8 cellular contexts compared by ENCODE assay signal in genomic region chr5:176446884-176447537, GRCh38. TPM values are rescaled to one million over a fixed set of nuclear protein-coding genes. Genes with fewer than 3 reads are reported as not detected.
DNase-seq lines count a peak whose midpoint lies in the region; ATAC-seq, FAIRE-seq and TF ChIP-seq lines count a peak whose summit lies in the region.

No MANE protein-coding gene starts in this region.

- POLR2A ChIA-PET in BJ (lab: Charles Lee), result no interaction called here

- H3K36me3 ChIP-seq in BJ (ENCODE audit: control insufficient read depth, insufficient read depth, low read length), result no peaks in the 10 kb centered on the region
- peaks cover 0 to 5% (median 0%) of the 10 kb centered on the region in 9 donors for H3K36me3 ChIP-seq in heart left ventricle

- no peak for FAIRE-seq in HTR-8/SVneo (lab: Jason Lieb, UNC)

- H3K4me1 ChIP-seq in heart left ventricle, result peaks cover 4 to 36% (median 21%) of the 10 kb centered on the region in 12 donors

- no peaks in the 10 kb centered on the region for H3K9me3 ChIP-seq in heart left ventricle

- no peaks in the 10 kb centered on the region for H3K9me3 Mint-ChIP-seq in activated T-cell treated with anti-CD3 and anti-CD28 coated beads, Interleukin-2, amount 50 U/mL, for 72 hours

- DNase-seq in BJ (ENCODE audit: low read depth) (no peak), HL-60 (ENCODE audit: low read depth in 1 of 2, low spot score in 1 of 2) (no peak), heart left ventricle (peak in 1 of 5 donors; percentile 8), sciatic nerve (ENCODE audit: low spot score) (peak; percentile 62), NCI-H2171 (lab: John Stamatoyannopoulos, UW) (no peak), superior temporal gyrus (ENCODE audit: extremely low spot score) (no peak), HTR-8/SVneo (ENCODE audit: insufficient read length, low spot score) (no peak)
- peak in 1 of 2 donors; percentile 6 for DNase-seq in activated T-cell treated with anti-CD3 and anti-CD28 coated beads, Interleukin-2, amount 50 U/mL, for 72 hours

- CTCF ChIA-PET in BJ (lab: Yijun Ruan, JAX), result interaction anchor here (0.6 to 3.3 kb wide), 12 partner anchors 10 to 155 kb away, joined by 3 to 25 read pairs (median 5); partner anchors contain the start of gene CLTB

- peaks cover 24% of the 10 kb centered on the region for H3K4me1 Mint-ChIP-seq in activated T-cell treated with anti-CD3 and anti-CD28 coated beads, Interleukin-2, amount 50 U/mL, for 72 hours (ENCODE audit: low read depth)

- peaks cover 2% of the 10 kb centered on the region for H3K27me3 Mint-ChIP-seq in activated T-cell treated with anti-CD3 and anti-CD28 coated beads, Interleukin-2, amount 50 U/mL, for 72 hours (ENCODE audit: low read depth)

- intact Hi-C loops in heart left ventricle (cut with DNase I), result loop anchor here in 9 of 10 donors (2.0 to 10.0 kb wide), 8 partner anchors 26 to 560 kb away; partner anchors contain the start of genes RNF44 (in 4 of the 9), CLTB (in 2 of the 9), CDHR2 (in 1 of the 9) and KIAA1191 (in 1 of the 9)
- intact Hi-C loops in sciatic nerve (cut with DNase I), result no loop called here

- H3K4me3 Mint-ChIP-seq in activated T-cell treated with anti-CD3 and anti-CD28 coated beads, Interleukin-2, amount 50 U/mL, for 72 hours, result peak overlapping the region; percentile 88 to 98

- no peak for TF ChIP-seq CTCF in BJ (IDR thresholded peaks at IDR 0.05; ENCODE audit: insufficient read depth, low read depth, low read length)
- TF ChIP-seq CTCF in HL-60 (IDR thresholded peaks at IDR 0.05; ENCODE audit: insufficient read depth, low read length), result no peak
- TF ChIP-seq CTCF in heart left ventricle (IDR thresholded peaks at IDR 0.05), result no peak

- peak overlapping the region; percentile 95 for H3K27ac Mint-ChIP-seq in activated T-cell treated with anti-CD3 and anti-CD28 coated beads, Interleukin-2, amount 50 U/mL, for 72 hours

- H3K27me3 ChIP-seq in BJ (ENCODE audit: control insufficient read depth, insufficient read depth, low read length), result 0 out of 2 replicates have a peak, but pooled peaks cover 2% of the 10 kb centered on the region
- no peaks in the 10 kb centered on the region for H3K27me3 ChIP-seq in HL-60 (ENCODE audit: insufficient read depth, poor library complexity, severe bottlenecking)
- no peaks in the 10 kb centered on the region for H3K27me3 ChIP-seq in heart left ventricle

- TF ChIP-seq POLR2A in heart left ventricle (IDR thresholded peaks at IDR 0.05), result no peak

- no peak for ATAC-seq in activated T-cell treated with anti-CD3 and anti-CD28 coated beads, Interleukin-2, amount 50 U/mL, for 72 hours (replicated peaks in 1 of 2)
- peak in 2 of 4 donors; percentile 0 to 4 for ATAC-seq in heart left ventricle
- ATAC-seq in sciatic nerve, result peak; percentile 10

- H3K27ac ChIP-seq in HL-60 (replicated peaks) (peak overlapping the region; percentile 77), heart left ventricle (peak overlapping the region; percentile 70 to 99 (median 94))

- peaks cover 2 to 3% of the 10 kb centered on the region in 2 donors for H3K36me3 Mint-ChIP-seq in activated T-cell treated with anti-CD3 and anti-CD28 coated beads, Interleukin-2, amount 50 U/mL, for 72 hours (ENCODE audit: insufficient read depth in 2 of 2)

- WGBS in heart left ventricle, 4 donors, result 20 to 25% (median 22%) methylated on average over 24 of the region's 24 CpGs

- H3K4me3 ChIP-seq in BJ (ENCODE audit: low read depth, low read length), result peak overlapping the region; percentile 100
- peak overlapping the region; percentile 98 for H3K4me3 ChIP-seq in HL-60 (replicated peaks; ENCODE audit: insufficient read depth, low read length)
- H3K4me3 ChIP-seq in heart left ventricle, result peak overlapping the region; percentile 78 to 99 (median 90)

RNA-seq across cellular contexts. Expression of gene FAF2, which starts 1.2 kb away (rescaled TPM):
- polyA plus RNA-seq in BJ (2011; rRNA removed) (36.9 and 52.2 TPM in 2 replicates), heart left ventricle (10 to 100 TPM in 1 of 2 donors, 1 to 10 TPM in 1; 6.6 to 15.0 TPM)
- polyA minus RNA-seq in BJ (2011; rRNA and poly(A)+ RNA removed), result 30.8 and 32.6 TPM in 2 replicates
- 10 to 100 TPM; 44.8 to 45.0 TPM for total RNA-seq in activated T-cell treated with anti-CD3 and anti-CD28 coated beads, Interleukin-2, amount 50 U/mL, for 72 hours
- total RNA-seq in heart left ventricle (10 to 100 TPM; 11.6 to 20.8 (median 13.6) TPM), sciatic nerve (35.6 TPM)

RNA-seq across cellular contexts. Expression of gene CLTB, which starts 30.7 kb away (rescaled TPM):
- polyA plus RNA-seq in BJ (2011; rRNA removed) (122 and 141 TPM in 2 replicates), heart left ventricle (100 to 1,000 TPM; 461 to 464 TPM)
- 27.5 and 39.1 TPM in 2 replicates for polyA minus RNA-seq in BJ (2011; rRNA and poly(A)+ RNA removed)
- total RNA-seq in activated T-cell treated with anti-CD3 and anti-CD28 coated beads, Interleukin-2, amount 50 U/mL, for 72 hours, result 10 to 100 TPM; 38.1 to 41.9 TPM
- total RNA-seq in heart left ventricle (100 to 1,000 TPM; 185 to 401 (median 231) TPM), sciatic nerve (122 TPM)

RNA-seq across cellular contexts. Expression of gene HIGD2A, which starts 58.5 kb away (rescaled TPM):
- 104 and 118 TPM in 2 replicates for polyA plus RNA-seq in BJ (2011; rRNA removed)
- 39.4 and 82.3 TPM in 2 replicates for polyA minus RNA-seq in BJ (2011; rRNA and poly(A)+ RNA removed)
- total RNA-seq in activated T-cell treated with anti-CD3 and anti-CD28 coated beads, Interleukin-2, amount 50 U/mL, for 72 hours, result 100 to 1,000 TPM; 109 to 135 TPM
- total RNA-seq in heart left ventricle, result 100 to 1,000 TPM; 177 to 318 (median 218) TPM
- polyA plus RNA-seq in heart left ventricle, result 100 to 1,000 TPM; 229 to 454 TPM
- total RNA-seq in sciatic nerve, result 58.8 TPM

RNA-seq across cellular contexts. Expression of gene NOP16, which starts 58.6 kb away (rescaled TPM):
- polyA plus RNA-seq in BJ (2011; rRNA removed) (35.9 and 36.8 TPM in 2 replicates), heart left ventricle (10 to 100 TPM; 33.4 to 83.4 TPM)
- 11.5 and 24.1 TPM in 2 replicates for polyA minus RNA-seq in BJ (2011; rRNA and poly(A)+ RNA removed)
- 10 to 100 TPM; 41.8 to 42.3 TPM for total RNA-seq in activated T-cell treated with anti-CD3 and anti-CD28 coated beads, Interleukin-2, amount 50 U/mL, for 72 hours
- total RNA-seq in heart left ventricle (10 to 100 TPM in 8 of 9 donors, 1 to 10 TPM in 1; 9.3 to 33.9 (median 15.8) TPM), sciatic nerve (9.3 TPM)
